Comparison of ENCODE assay signal across 31 cellular contexts in the genomic region with DNA sequence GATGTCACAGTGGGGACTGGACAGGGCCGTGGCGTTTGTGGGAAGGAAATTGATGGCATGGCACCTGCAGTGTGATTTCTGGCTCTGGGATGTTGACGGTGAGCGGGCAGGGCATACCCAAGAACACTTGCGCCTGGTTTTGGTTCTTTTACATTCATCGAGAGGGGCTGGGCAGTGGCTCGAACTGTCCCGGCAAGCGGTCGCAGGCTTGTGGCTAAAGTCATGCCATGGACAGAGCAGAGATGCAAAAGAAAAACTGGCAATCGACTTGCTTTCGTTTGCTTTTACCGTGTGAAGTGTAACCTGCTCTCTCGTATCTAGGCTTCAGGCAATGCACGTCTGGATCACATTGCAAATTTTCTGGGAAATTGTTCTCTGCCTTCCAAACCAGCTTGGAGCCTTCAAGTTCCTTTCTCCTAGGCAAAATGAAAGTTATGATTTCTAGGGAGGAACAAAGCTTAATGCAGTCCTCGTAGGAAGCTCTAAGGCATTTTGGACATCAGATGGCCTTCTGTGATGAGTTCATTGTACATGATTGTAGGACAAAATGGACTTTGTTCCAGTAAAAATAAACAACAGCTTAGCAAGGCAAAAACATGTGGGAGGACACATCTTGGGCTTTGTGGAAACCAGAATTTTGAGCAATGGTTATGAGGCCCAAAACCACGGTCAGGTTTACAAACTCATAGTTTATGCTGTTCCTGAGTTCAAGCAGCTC. TPM values are rescaled to one million over a fixed set of nuclear protein-coding genes. Genes with fewer than 3 reads are reported as not detected.
DNase-seq lines count a peak whose midpoint lies in the region; ATAC-seq and TF ChIP-seq lines count a peak whose summit lies in the region.
"Had no signal": no experiment of that assay in that cellular context is flagged by ENCODE, and none has a peak within 500 bp of the region (broad histone marks: within the 10 kb centered on the region; RNA-seq: fewer than 3 reads in every experiment).

No MANE protein-coding gene starts in this region.

- H3K4me3 ChIP-seq in coronary artery: no peak overlapping the region
- H3K4me3 ChIP-seq: A549, adrenal gland, breast epithelium, colonic mucosa, gastrocnemius medialis, GM23338, spleen, tibial artery had no signal

- intact Hi-C loops in left ventricle myocardium superior (cut with micrococcal nuclease): no loop called here

- no peaks in the 10 kb centered on the region for H3K36me3 Mint-ChIP-seq in neural crest cell (ENCODE audit: low read depth)

- H3K4me1 Mint-ChIP-seq in neural crest cell: no peaks in the 10 kb centered on the region

- no peak overlapping the region for H3K4me3 Mint-ChIP-seq in neural crest cell
- H3K4me3 Mint-ChIP-seq: activated CD8-positive, alpha-beta T cell treated with anti-CD3 and anti-CD28 coated beads for 36 hours; GM23338 had no signal

- DNase-seq in AG08396 (ENCODE audit: low spot score) (peak; percentile 14), coronary artery (ENCODE audit: low spot score) (peak; percentile 43), left ventricle myocardium superior (no peak), neural crest cell (ENCODE audit: low read depth, low spot score) (no peak), NCI-H524 treated with DMSO at 0.1 percent for 48 hours (lab: John Stamatoyannopoulos, UW) (no peak), H4 (ENCODE audit: low spot score) (no peak)
- no peak for DNase-seq in activated CD8-positive, alpha-beta memory T cell treated with anti-CD3 and anti-CD28 coated beads, Interleukin-2, amount 50 U/mL, for 4 hours
- DNase-seq: activated CD4-positive, CD25-positive, alpha-beta regulatory T cell treated with anti-CD3 and anti-CD28 coated beads, Interleukin-2, amount 50 U/mL, for 72 hours; activated CD8-positive, alpha-beta T cell treated with anti-CD3 and anti-CD28 coated beads for 36 hours; activated gamma-delta T cell treated with Interleukin-2 at 50 U/mL for 16 hours; activated T-cell treated with anti-CD3 and anti-CD28 coated beads, Interleukin-2, amount 50 U/mL, for 1 hour; colonic mucosa; EL; gastrocnemius medialis; NCI-H1092 treated with DMSO at 0.1 percent for 48 hours; NCI-H1930; NCI-H2227 treated with DMSO at 0.1 percent for 48 hours; NCI-H748 treated with DMSO at 0.1 percent for 48 hours; OCI-M1; SHP77 treated with DMSO at 0.1 percent for 48 hours; stimulated activated CD4-positive, alpha-beta T cell treated with anti-CD3 and anti-CD28 coated beads, Interleukin-4, amount 100 ng/mL, for 24 hours; stimulated activated naive CD4-positive, alpha-beta T cell treated with Interleukin-2 at 50 U/mL for 16 hours; tibial artery had no signal

- no peaks in the 10 kb centered on the region for H3K27me3 Mint-ChIP-seq in neural crest cell (ENCODE audit: low read depth)
- H3K27me3 Mint-ChIP-seq: activated CD8-positive, alpha-beta T cell treated with anti-CD3 and anti-CD28 coated beads for 36 hours had no signal

- no peak for TF ChIP-seq CTCF in coronary artery (IDR thresholded peaks at IDR 0.05)
- no peak for TF ChIP-seq CTCF in neural crest cell (conservative IDR thresholded peaks at IDR 0.05)

- ATAC-seq in left ventricle myocardium superior (peak; percentile 46), HG02798 (IDR thresholded peaks at IDR 0.05; ENCODE audit: poor library complexity, unreplicated experiment) (no peak)
- ATAC-seq: A549; activated CD8-positive, alpha-beta T cell treated with anti-CD3 and anti-CD28 coated beads for 36 hours; gastrocnemius medialis; GM23338 had no signal

- H3K27ac ChIP-seq in coronary artery: peak overlapping the region in 1 of 2 donors; percentile 20
- H3K27ac ChIP-seq: A549, adrenal gland, C4-2B, colonic mucosa, gastrocnemius medialis, spleen, tibial artery had no signal

- no peaks in the 10 kb centered on the region for H3K9me3 Mint-ChIP-seq in neural crest cell
- H3K9me3 Mint-ChIP-seq: activated CD8-positive, alpha-beta T cell treated with anti-CD3 and anti-CD28 coated beads for 36 hours; GM23338 had no signal

- peak overlapping the region; percentile 57 for H3K27ac Mint-ChIP-seq in neural crest cell (ENCODE audit: unreplicated experiment)
- H3K27ac Mint-ChIP-seq: activated CD8-positive, alpha-beta T cell treated with anti-CD3 and anti-CD28 coated beads for 36 hours; GM23338 had no signal

RNA-seq across cellular contexts. Expression of gene ADGRD1, which starts 18.3 kb away (rescaled TPM):
- 83.6 TPM for total RNA-seq in left ventricle myocardium superior
- 0.73 and 0.98 TPM in 2 replicates for total RNA-seq in neural crest cell
- total RNA-seq in H4 (2014; rRNA removed; shearing (Covaris generic)): 0.14 and 0.21 TPM in 2 replicates
- total RNA-seq: pulmonary artery endothelial cell had no signal

Comparison
In these comparisons a context has a peak if more than half of its experiments do, and no peak if none do; other contexts are left out.
1. DNase-seq: peak in AG08396 (single experiment) and coronary artery (single experiment); none in left ventricle myocardium superior (single experiment), neural crest cell (single experiment), NCI-H524 treated with DMSO at 0.1 percent for 48 hours (single experiment), activated CD8-positive, alpha-beta memory T cell treated with anti-CD3 and anti-CD28 coated beads, Interleukin-2, amount 50 U/mL, for 4 hours (single experiment) and H4 (single experiment).
2. RNA of gene ADGRD1, which starts 18.3 kb away (total RNA-seq): 83.6 TPM in left ventricle myocardium superior (single experiment); 0.73 to 0.98 TPM in neural crest cell and 0.14 to 0.21 TPM in H4; every median in the first group is over 10 times any median in the second.